Comparison of ENCODE assay signal across 8 cellular contexts in the genomic region with DNA sequence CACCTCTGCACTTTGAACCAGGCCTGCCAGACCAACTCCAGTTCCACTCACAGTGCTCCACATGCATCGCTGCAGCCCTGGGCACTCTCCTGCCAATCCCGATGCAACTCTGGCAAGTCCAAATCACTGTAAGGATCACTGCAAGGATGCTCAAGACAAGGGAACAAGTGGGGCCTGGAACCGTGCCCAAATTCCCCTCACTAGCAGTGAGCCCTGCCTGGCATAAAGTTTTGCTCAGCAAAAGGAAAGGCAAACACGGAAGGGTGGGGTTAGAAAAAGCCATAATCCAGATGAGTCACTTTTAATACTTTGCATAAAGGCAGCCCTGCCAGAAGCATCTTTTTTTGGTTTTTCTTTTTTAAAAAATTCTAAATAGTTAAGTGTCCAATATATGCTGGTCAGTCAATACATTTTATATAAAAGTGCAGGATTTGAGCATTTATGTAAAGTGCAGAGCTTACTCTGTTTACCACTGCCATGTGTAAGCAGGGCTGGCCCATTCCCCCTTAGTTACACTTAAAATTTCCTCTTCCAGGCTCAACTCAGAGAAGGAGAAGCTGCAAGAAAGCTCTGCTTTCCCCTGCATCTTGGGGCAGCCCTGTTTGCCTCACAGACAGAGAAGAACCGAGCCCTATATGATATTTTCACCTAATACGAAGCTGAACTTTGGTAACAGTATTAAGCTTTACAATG.
DNase-seq lines count a peak whose midpoint lies in the region; ATAC-seq and TF ChIP-seq lines count a peak whose summit lies in the region.

No MANE protein-coding gene starts in this region.

- DNase-seq in activated naive CD4-positive, alpha-beta T cell treated with Interleukin-2 at 50 U/mL for 16 hours: peak; percentile 11
- DNase-seq in activated naive CD4-positive, alpha-beta T cell treated with anti-CD3 and anti-CD28 coated beads, Interleukin-2, amount 50 U/mL, for 72 hours (ENCODE audit: low spot score in 2 of 2): no peak
- DNase-seq in T1000 (lab: John Stamatoyannopoulos, UW) (peak; percentile 13), left ventricle myocardium superior (peak; percentile 70), tibial artery (peak; percentile 73 to 75), ecto neural progenitor cell (ENCODE audit: low spot score) (no peak)
- no peak for DNase-seq in activated naive CD4-positive, alpha-beta T cell treated with anti-CD3 and anti-CD28 coated beads, Interleukin-2, amount 50 U/mL, for 16 hours

- intact Hi-C loops in left ventricle myocardium superior (cut with micrococcal nuclease) (no loop called here), tibial artery (cut with DNase I; ENCODE audit: low total_unique reads) (no loop called here)

- no peaks in the 10 kb centered on the region for H3K9me3 ChIP-seq in tibial artery

- H3K27me3 ChIP-seq in tibial artery: no peaks in the 10 kb centered on the region

- no peak for TF ChIP-seq CTCF in tibial artery (IDR thresholded peaks at IDR 0.05)

- no peaks in the 10 kb centered on the region for H3K9me3 Mint-ChIP-seq in activated naive CD4-positive, alpha-beta T cell treated with anti-CD3 and anti-CD28 coated beads, Interleukin-2, amount 50 U/mL, for 72 hours

- H3K36me3 ChIP-seq in tibial artery: no peaks in the 10 kb centered on the region

- H3K27ac Mint-ChIP-seq in activated naive CD4-positive, alpha-beta T cell treated with anti-CD3 and anti-CD28 coated beads, Interleukin-2, amount 50 U/mL, for 72 hours: no peak overlapping the region

- no peaks in the 10 kb centered on the region for H3K36me3 Mint-ChIP-seq in activated naive CD4-positive, alpha-beta T cell treated with anti-CD3 and anti-CD28 coated beads, Interleukin-2, amount 50 U/mL, for 72 hours

- no peak overlapping the region for H3K27ac ChIP-seq in tibial artery

- no peak overlapping the region for H3K4me3 ChIP-seq in tibial artery

- peaks cover 0 to 27% (median 18%) of the 10 kb centered on the region in 4 donors for H3K4me1 ChIP-seq in tibial artery

- no peak for ATAC-seq in activated naive CD4-positive, alpha-beta T cell treated with anti-CD3 and anti-CD28 coated beads, Interleukin-2, amount 50 U/mL, for 72 hours
- peak; percentile 44 for ATAC-seq in left ventricle myocardium superior
- ATAC-seq in GM21619 (IDR thresholded peaks at IDR 0.05; ENCODE audit: unreplicated experiment): no peak

Comparison
In these comparisons a context has a peak if more than half of its experiments do, and no peak if none do; other contexts are left out.
1. DNase-seq: peak in activated naive CD4-positive, alpha-beta T cell treated with Interleukin-2 at 50 U/mL for 16 hours (single experiment), T1000 (single experiment), left ventricle myocardium superior (single experiment) and tibial artery (2 of 2); none in activated naive CD4-positive, alpha-beta T cell treated with anti-CD3 and anti-CD28 coated beads, Interleukin-2, amount 50 U/mL, for 72 hours (0 of 2), ecto neural progenitor cell (single experiment) and activated naive CD4-positive, alpha-beta T cell treated with anti-CD3 and anti-CD28 coated beads, Interleukin-2, amount 50 U/mL, for 16 hours (single experiment).